Comparison of ENCODE assay signal across 19 cellular contexts in genomic region chr5:98455660-98456059, GRCh38.
DNase-seq lines count a peak whose midpoint lies in the region; ATAC-seq and TF ChIP-seq lines count a peak whose summit lies in the region.
"Had no signal": no experiment of that assay in that cellular context is flagged by ENCODE, and none has a peak within 500 bp of the region (broad histone marks: within the 10 kb centered on the region; RNA-seq: fewer than 3 reads in every experiment).

No MANE protein-coding gene starts in this region.

- no peak overlapping the region for H3K4me3 Mint-ChIP-seq in mesothelial cell of epicardium
- H3K4me3 Mint-ChIP-seq in activated T-helper 17 cell treated with anti-CD3 and anti-CD28 coated beads, Interleukin-2, amount 50 U/mL, for 72 hours = no peak overlapping the region
- H3K4me3 Mint-ChIP-seq: activated CD4-positive, alpha-beta memory T cell treated with anti-CD3 and anti-CD28 coated beads, Interleukin-2, amount 10 ng/mL, durations not matched to agents 7 days and 5 days; activated naive CD8-positive, alpha-beta T cell treated with anti-CD3 and anti-CD28 coated beads, Interleukin-2, amount 50 U/mL, for 24 hours; activated T-helper 1 cell treated with anti-CD3 and anti-CD28 coated beads, Interleukin-12 subunit alpha, Interleukin-12 subunit beta, Interleukin-2, Interleukin-4 antibody, amounts not matched to agents 30 ng/mL and 10 ng/mL and 1 ng/mL, durations not matched to agents 14 hours and 24 hours and 36 hours had no signal

- H3K9me3 Mint-ChIP-seq in mesothelial cell of epicardium = no peaks in the 10 kb centered on the region
- H3K9me3 Mint-ChIP-seq in activated T-helper 17 cell treated with anti-CD3 and anti-CD28 coated beads, Interleukin-2, amount 50 U/mL, for 72 hours = no peaks in the 10 kb centered on the region
- H3K9me3 Mint-ChIP-seq: activated CD4-positive, alpha-beta memory T cell treated with anti-CD3 and anti-CD28 coated beads, Interleukin-2, amount 10 ng/mL, durations not matched to agents 7 days and 5 days; activated naive CD8-positive, alpha-beta T cell treated with anti-CD3 and anti-CD28 coated beads, Interleukin-2, amount 50 U/mL, for 24 hours; activated T-helper 1 cell treated with anti-CD3 and anti-CD28 coated beads, Interleukin-12 subunit alpha, Interleukin-12 subunit beta, Interleukin-2, Interleukin-4 antibody, amounts not matched to agents 30 ng/mL and 10 ng/mL and 1 ng/mL, durations not matched to agents 14 hours and 24 hours and 36 hours had no signal

- H3K36me3 Mint-ChIP-seq in mesothelial cell of epicardium = no peaks in the 10 kb centered on the region
- H3K36me3 Mint-ChIP-seq in activated T-helper 17 cell treated with anti-CD3 and anti-CD28 coated beads, Interleukin-2, amount 50 U/mL, for 72 hours (ENCODE audit: low read depth) = no peaks in the 10 kb centered on the region

- no peak for TF ChIP-seq CTCF in AG04450 (IDR thresholded peaks at IDR 0.05; ENCODE audit: low read depth, low read length)
- no peak for TF ChIP-seq CTCF in brain microvascular endothelial cell (IDR thresholded peaks at IDR 0.05; ENCODE audit: low read depth, low read length, missing control alignments)
- TF ChIP-seq CTCF in foreskin fibroblast (IDR thresholded peaks at IDR 0.05; ENCODE audit: low read depth, low read length) = no peak
- no peak for TF ChIP-seq CTCF in mesothelial cell of epicardium (IDR thresholded peaks at IDR 0.05; ENCODE audit: unreplicated experiment)

- H3K27me3 ChIP-seq in AG04450 (ENCODE audit: control insufficient read depth, insufficient read depth, low read length) (no peaks in the 10 kb centered on the region), brain microvascular endothelial cell (replicated peaks) (no peaks in the 10 kb centered on the region)
- H3K27me3 ChIP-seq: colonic mucosa, uterus had no signal

- no peaks in the 10 kb centered on the region for H3K27me3 Mint-ChIP-seq in mesothelial cell of epicardium (ENCODE audit: low read depth)
- no peaks in the 10 kb centered on the region for H3K27me3 Mint-ChIP-seq in activated T-helper 17 cell treated with anti-CD3 and anti-CD28 coated beads, Interleukin-2, amount 50 U/mL, for 72 hours
- H3K27me3 Mint-ChIP-seq: activated CD4-positive, alpha-beta memory T cell treated with anti-CD3 and anti-CD28 coated beads, Interleukin-2, amount 10 ng/mL, durations not matched to agents 7 days and 5 days; activated naive CD8-positive, alpha-beta T cell treated with anti-CD3 and anti-CD28 coated beads, Interleukin-2, amount 50 U/mL, for 24 hours had no signal

- CTCF ChIA-PET in AG04450 (lab: Charles Lee) = interaction anchor here (3.0 to 3.7 kb wide), 2 partner anchors 313 kb away, joined by 20 to 25 read pairs; no protein-coding TSS in a partner anchor

- H3K36me3 ChIP-seq in brain microvascular endothelial cell (replicated peaks) = no peaks in the 10 kb centered on the region
- H3K36me3 ChIP-seq: colonic mucosa, prostate gland, uterus had no signal

- in situ Hi-C loops in brain microvascular endothelial cell (cut with HindIII; ENCODE audit: low pct_ligation_motif_present, low sequenced_read_pairs) = no loop called here

- H3K27ac Mint-ChIP-seq in mesothelial cell of epicardium = no peak overlapping the region
- no peak overlapping the region for H3K27ac Mint-ChIP-seq in activated T-helper 17 cell treated with anti-CD3 and anti-CD28 coated beads, Interleukin-2, amount 50 U/mL, for 72 hours
- H3K27ac Mint-ChIP-seq: activated CD4-positive, alpha-beta memory T cell treated with anti-CD3 and anti-CD28 coated beads, Interleukin-2, amount 10 ng/mL, durations not matched to agents 7 days and 5 days; activated naive CD8-positive, alpha-beta T cell treated with anti-CD3 and anti-CD28 coated beads, Interleukin-2, amount 50 U/mL, for 24 hours; activated T-helper 1 cell treated with anti-CD3 and anti-CD28 coated beads, Interleukin-12 subunit alpha, Interleukin-12 subunit beta, Interleukin-2, Interleukin-4 antibody, amounts not matched to agents 30 ng/mL and 10 ng/mL and 1 ng/mL, durations not matched to agents 14 hours and 24 hours and 36 hours had no signal

- no peak for ATAC-seq in activated T-helper 17 cell treated with anti-CD3 and anti-CD28 coated beads, Interleukin-2, amount 50 U/mL, for 72 hours (replicated peaks)
- ATAC-seq: activated naive CD8-positive, alpha-beta T cell treated with anti-CD3 and anti-CD28 coated beads, Interleukin-2, amount 50 U/mL, for 24 hours had no signal

- H3K4me3 ChIP-seq in AG04450 (ENCODE audit: low read depth, low read length) (no peak overlapping the region), brain microvascular endothelial cell (ENCODE audit: low read depth, low read length) (no peak overlapping the region), foreskin fibroblast (ENCODE audit: low read depth in 1 of 2, low read length in 2 of 2) (peak overlapping the region in 1 of 2 donors; percentile 31)
- H3K4me3 ChIP-seq: colonic mucosa, prostate gland, uterus had no signal

- DNase-seq in AG04450 (ENCODE audit: low read depth, low spot score) (peak; percentile 27), LHCN-M2 (ENCODE audit: low read depth) (peak; percentile 94), brain microvascular endothelial cell (peak; percentile 32), foreskin fibroblast (peak; percentile 77 to 88), KG1 (lab: John Stamatoyannopoulos, UW) (no peak), mesothelial cell of epicardium (ENCODE audit: low spot score in 2 of 2, unreplicated experiment in 2 of 2) (no peak)
- no peak for DNase-seq in NK-92 treated with Interleukin-12 subunit alpha and Interleukin-12 subunit beta, amount 100 ng/mL, for 24 hours (lab: John Stamatoyannopoulos, UW)
- DNase-seq: activated CD4-positive, alpha-beta memory T cell treated with anti-CD3 and anti-CD28 coated beads, Interleukin-2, amount 10 ng/mL, durations not matched to agents 7 days and 5 days; activated naive CD8-positive, alpha-beta T cell treated with anti-CD3 and anti-CD28 coated beads, Interleukin-2, amount 50 U/mL, for 24 hours; colonic mucosa; COR-L47; GF-D8; NCI-H1436 treated with DMSO at 0.1 percent for 48 hours; OCI-M1; uterus had no signal

- H3K27ac ChIP-seq in AG04450 (ENCODE audit: low read depth, low read length) (peak overlapping the region; percentile 62), brain microvascular endothelial cell (peak overlapping the region; percentile 81)
- H3K27ac ChIP-seq: colonic mucosa, HL-60, prostate gland, uterus had no signal

- POLR2A ChIA-PET in AG04450 (lab: Yijun Ruan, JAX) = interaction anchor here (1.0 to 1.2 kb wide), 2 partner anchors 83 to 146 kb away, joined by 3 read pairs; no protein-coding TSS in a partner anchor

- H3K4me1 Mint-ChIP-seq in mesothelial cell of epicardium = no peaks in the 10 kb centered on the region
- no peaks in the 10 kb centered on the region for H3K4me1 Mint-ChIP-seq in activated T-helper 17 cell treated with anti-CD3 and anti-CD28 coated beads, Interleukin-2, amount 50 U/mL, for 72 hours
- H3K4me1 Mint-ChIP-seq: activated CD4-positive, alpha-beta memory T cell treated with anti-CD3 and anti-CD28 coated beads, Interleukin-2, amount 10 ng/mL, durations not matched to agents 7 days and 5 days; activated naive CD8-positive, alpha-beta T cell treated with anti-CD3 and anti-CD28 coated beads, Interleukin-2, amount 50 U/mL, for 24 hours had no signal

- H3K9me3 ChIP-seq in AG04450 (ENCODE audit: control insufficient read depth, insufficient read depth, low read length) = no peaks in the 10 kb centered on the region
- H3K9me3 ChIP-seq: colonic mucosa, prostate gland, uterus had no signal

Comparison
In these comparisons a context has a peak if more than half of its experiments do, and no peak if none do; other contexts are left out.
1. DNase-seq: peak in AG04450 (single experiment), LHCN-M2 (single experiment), brain microvascular endothelial cell (single experiment) and foreskin fibroblast (2 of 2); none in KG1 (single experiment), mesothelial cell of epicardium (0 of 2) and NK-92 treated with Interleukin-12 subunit alpha and Interleukin-12 subunit beta, amount 100 ng/mL, for 24 hours (single experiment).